Comparison of ENCODE assay signal across 21 cellular contexts in the genomic region with DNA sequence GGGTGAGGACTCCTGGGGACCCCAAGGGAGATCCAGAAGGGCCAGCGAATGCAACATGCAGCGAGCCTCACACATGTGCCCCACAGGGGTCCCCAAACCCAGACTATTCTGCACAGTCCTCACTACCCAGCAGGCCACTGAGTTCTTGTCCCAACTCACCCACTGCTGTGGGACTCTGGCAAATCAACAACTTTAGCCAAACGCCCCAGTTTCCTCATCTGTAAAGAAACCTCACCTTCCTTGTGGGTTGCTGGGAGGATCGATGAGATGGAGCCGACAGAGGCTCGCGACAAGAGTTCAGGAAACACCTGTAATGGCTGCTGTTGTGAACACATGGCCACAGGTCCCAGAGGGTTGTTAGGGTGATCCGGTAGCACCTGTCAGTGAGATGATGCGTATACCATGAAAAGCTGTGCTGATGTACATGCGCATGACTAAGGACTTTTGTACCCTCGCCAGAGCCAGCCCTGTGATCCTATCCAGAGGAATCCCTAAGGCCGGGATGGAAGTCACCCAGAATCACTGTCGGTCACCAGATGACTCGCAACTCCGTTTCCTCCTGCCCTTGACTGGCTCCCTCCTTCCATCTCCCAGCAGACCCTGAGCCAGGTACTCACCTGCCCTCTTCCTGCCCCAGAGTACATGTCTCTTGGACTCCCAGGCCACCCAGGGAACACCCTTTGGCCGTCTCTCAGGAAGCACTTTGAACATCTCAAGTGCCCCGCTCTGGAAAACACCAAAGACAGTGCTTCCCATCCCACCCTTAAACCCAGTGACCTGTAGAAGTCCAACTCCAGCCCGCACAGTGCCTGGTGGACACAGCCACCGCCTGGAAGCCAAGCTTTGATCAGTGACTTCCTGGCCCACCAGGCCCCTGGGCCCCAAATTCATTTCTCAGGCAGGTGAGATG.
DNase-seq lines count a peak whose midpoint lies in the region; ATAC-seq and TF ChIP-seq lines count a peak whose summit lies in the region.
"Had no signal": no experiment of that assay in that cellular context is flagged by ENCODE, and none has a peak within 500 bp of the region (broad histone marks: within the 10 kb centered on the region; RNA-seq: fewer than 3 reads in every experiment).

No MANE protein-coding gene starts in this region.

- H4K20me1 ChIP-seq in SU-DHL-6 (ENCODE audit: low read depth, low read length): no peaks in the 10 kb centered on the region

- intact Hi-C loops in natural killer cell (cut with micrococcal nuclease): no loop called here
- intact Hi-C loops in activated T-helper 2 cell treated with anti-CD3 and anti-CD28 coated beads, Interferon-gamma antibody, Interleukin-2, Interleukin-4, amounts not matched to agents 10 μg/mL and 5 μg/mL and 100 μg/mL, durations not matched to agents 14 hours and 24 hours and 36 hours (cut with micrococcal nuclease): no loop called here
- intact Hi-C loops in colonic mucosa (cut with DNase I): no loop called here

- no peaks in the 10 kb centered on the region for H3K9me2 ChIP-seq in SU-DHL-6 (replicated peaks; ENCODE audit: insufficient read depth, low read length)

- H3K4me3 ChIP-seq in SU-DHL-6 (ENCODE audit: insufficient read depth, low read length, poor library complexity, severe bottlenecking) (no peak overlapping the region), colonic mucosa (no peak overlapping the region)
- H3K4me3 ChIP-seq: tibial artery had no signal

- H3K27me3 Mint-ChIP-seq in natural killer cell treated with Interleukin-12 subunit alpha and Interleukin-12 subunit beta and Interleukin-15 and Interleukin-18, amount 100 ng/mL, for 72 hours: no peaks in the 10 kb centered on the region
- H3K27me3 Mint-ChIP-seq in natural killer cell (ENCODE audit: low read depth in 2 of 2) (peaks cover 0 to 6% of the 10 kb centered on the region in 2 donors), mesothelial cell of epicardium (ENCODE audit: low read depth) (no peaks in the 10 kb centered on the region), progenitor cell of endocrine pancreas (no peaks in the 10 kb centered on the region)
- peaks cover 4% of the 10 kb centered on the region for H3K27me3 Mint-ChIP-seq in activated T-helper 2 cell treated with anti-CD3 and anti-CD28 coated beads, Interferon-gamma antibody, Interleukin-2, Interleukin-4, amounts not matched to agents 10 μg/mL and 5 μg/mL and 100 μg/mL, durations not matched to agents 14 hours and 24 hours and 36 hours (ENCODE audit: low read depth)

- TF ChIP-seq CTCF in natural killer cell (IDR thresholded peaks at IDR 0.05) (no peak), SU-DHL-6 (IDR thresholded peaks at IDR 0.05; ENCODE audit: insufficient read depth, low read length, poor library complexity, severe bottlenecking) (no peak), mesothelial cell of epicardium (IDR thresholded peaks at IDR 0.05; ENCODE audit: unreplicated experiment) (no peak), progenitor cell of endocrine pancreas (IDR thresholded peaks at IDR 0.05; ENCODE audit: unreplicated experiment) (no peak), colonic mucosa (IDR thresholded peaks at IDR 0.05) (no peak)

- H3K9me3 ChIP-seq in SU-DHL-6 (ENCODE audit: insufficient read depth, low read length) (no peaks in the 10 kb centered on the region), colonic mucosa (no peaks in the 10 kb centered on the region)
- H3K9me3 ChIP-seq: tibial artery had no signal

- H3K27ac ChIP-seq in SU-DHL-6 (ENCODE audit: low read depth, low read length) (peak overlapping the region; percentile 4; the same call in 1 of the 2 replicates), colonic mucosa (no peak overlapping the region)
- H3K27ac ChIP-seq: foreskin keratinocyte, tibial artery, VCaP had no signal

- peak overlapping the region; percentile 37 to 41 for H3K27ac Mint-ChIP-seq in natural killer cell treated with Interleukin-12 subunit alpha and Interleukin-12 subunit beta and Interleukin-15 and Interleukin-18, amount 100 ng/mL, for 72 hours
- H3K27ac Mint-ChIP-seq in natural killer cell (no peak overlapping the region), mesothelial cell of epicardium (peak overlapping the region; percentile 86), progenitor cell of endocrine pancreas (no peak overlapping the region)
- H3K27ac Mint-ChIP-seq in activated T-helper 2 cell treated with anti-CD3 and anti-CD28 coated beads, Interferon-gamma antibody, Interleukin-2, Interleukin-4, amounts not matched to agents 10 μg/mL and 5 μg/mL and 100 μg/mL, durations not matched to agents 14 hours and 24 hours and 36 hours: no peak overlapping the region

- no peaks in the 10 kb centered on the region for H3K36me3 Mint-ChIP-seq in natural killer cell treated with Interleukin-12 subunit alpha and Interleukin-12 subunit beta and Interleukin-15 and Interleukin-18, amount 100 ng/mL, for 72 hours
- H3K36me3 Mint-ChIP-seq in natural killer cell (no peaks in the 10 kb centered on the region), mesothelial cell of epicardium (no peaks in the 10 kb centered on the region), progenitor cell of endocrine pancreas (ENCODE audit: insufficient read depth) (no peaks in the 10 kb centered on the region)
- H3K36me3 Mint-ChIP-seq in activated T-helper 2 cell treated with anti-CD3 and anti-CD28 coated beads, Interferon-gamma antibody, Interleukin-2, Interleukin-4, amounts not matched to agents 10 μg/mL and 5 μg/mL and 100 μg/mL, durations not matched to agents 14 hours and 24 hours and 36 hours (ENCODE audit: low read depth): no peaks in the 10 kb centered on the region
- H3K36me3 Mint-ChIP-seq: brain had no signal

- no peak for DNase-seq in natural killer cell treated with Interleukin-12 subunit alpha and Interleukin-12 subunit beta and Interleukin-15 and Interleukin-18, amount 100 ng/mL, for 72 hours (ENCODE audit: low spot score)
- no peak for DNase-seq in natural killer cell
- DNase-seq in mesothelial cell of epicardium (ENCODE audit: low spot score in 2 of 2, unreplicated experiment in 2 of 2): peak in 1 of 2 experiments; percentile 32
- DNase-seq in activated T-helper 2 cell treated with anti-CD3 and anti-CD28 coated beads, Interferon-gamma antibody, Interleukin-2, Interleukin-4, amounts not matched to agents 10 μg/mL and 5 μg/mL and 100 μg/mL, durations not matched to agents 14 hours and 24 hours and 36 hours (ENCODE audit: low spot score): no peak
- no peak for DNase-seq in progenitor cell of endocrine pancreas (ENCODE audit: low spot score, unreplicated experiment)
- no peak for DNase-seq in colonic mucosa
- DNase-seq: activated CD4-positive, alpha-beta T cell treated with anti-CD3 and anti-CD28 coated beads, Interleukin-2, amount 50 U/mL, for 4 hours; cortex of kidney; foreskin keratinocyte; NCI-H1436; NK-92 treated with Interleukin-12 subunit alpha and Interleukin-12 subunit beta, amount 100 ng/mL, for 24 hours; right cardiac atrium; Right ventricle myocardium superior; stimulated activated CD4-positive, alpha-beta T cell treated with anti-CD3 and anti-CD28 coated beads, Interleukin-15, amount 100 ng/mL, for 24 hours; stimulated activated naive CD4-positive, alpha-beta T cell; T-helper 1 cell; tibial artery had no signal

- H3K4me1 Mint-ChIP-seq in natural killer cell treated with Interleukin-12 subunit alpha and Interleukin-12 subunit beta and Interleukin-15 and Interleukin-18, amount 100 ng/mL, for 72 hours (ENCODE audit: low read depth in 2 of 2): peaks cover 38 to 39% of the 10 kb centered on the region in 2 donors
- H3K4me1 Mint-ChIP-seq in natural killer cell: peaks cover 34 to 47% of the 10 kb centered on the region in 2 donors
- H3K4me1 Mint-ChIP-seq in mesothelial cell of epicardium: peaks cover 58% of the 10 kb centered on the region
- peaks cover 50% of the 10 kb centered on the region for H3K4me1 Mint-ChIP-seq in activated T-helper 2 cell treated with anti-CD3 and anti-CD28 coated beads, Interferon-gamma antibody, Interleukin-2, Interleukin-4, amounts not matched to agents 10 μg/mL and 5 μg/mL and 100 μg/mL, durations not matched to agents 14 hours and 24 hours and 36 hours (ENCODE audit: low read depth)
- H3K4me1 Mint-ChIP-seq in progenitor cell of endocrine pancreas (ENCODE audit: low read depth): peaks cover 43% of the 10 kb centered on the region

- H3K36me3 ChIP-seq in SU-DHL-6 (ENCODE audit: low read length): no peaks in the 10 kb centered on the region
- no peaks in the 10 kb centered on the region for H3K36me3 ChIP-seq in colonic mucosa
- H3K36me3 ChIP-seq: tibial artery had no signal

- H2AFZ ChIP-seq in SU-DHL-6 (ENCODE audit: low read depth, low read length, severe bottlenecking): no peak overlapping the region

- H3K4me2 ChIP-seq in SU-DHL-6 (ENCODE audit: low read depth, low read length, poor library complexity, severe bottlenecking): peak overlapping the region; percentile 25

- H3K9ac ChIP-seq in SU-DHL-6 (ENCODE audit: low read length): no peak overlapping the region
- H3K9ac ChIP-seq in colonic mucosa (ENCODE audit: low read depth in 2 of 2, low read length in 2 of 2): no peak overlapping the region

- H3K4me3 Mint-ChIP-seq in natural killer cell treated with Interleukin-12 subunit alpha and Interleukin-12 subunit beta and Interleukin-15 and Interleukin-18, amount 100 ng/mL, for 72 hours: no peak overlapping the region
- H3K4me3 Mint-ChIP-seq in natural killer cell: no peak overlapping the region
- H3K4me3 Mint-ChIP-seq in mesothelial cell of epicardium: no peak overlapping the region
- H3K4me3 Mint-ChIP-seq in activated T-helper 2 cell treated with anti-CD3 and anti-CD28 coated beads, Interferon-gamma antibody, Interleukin-2, Interleukin-4, amounts not matched to agents 10 μg/mL and 5 μg/mL and 100 μg/mL, durations not matched to agents 14 hours and 24 hours and 36 hours (ENCODE audit: low read depth): no peak overlapping the region
- H3K4me3 Mint-ChIP-seq in progenitor cell of endocrine pancreas (ENCODE audit: low read depth): no peak overlapping the region
- H3K4me3 Mint-ChIP-seq: brain had no signal

- no peaks in the 10 kb centered on the region for H3K9me3 Mint-ChIP-seq in natural killer cell treated with Interleukin-12 subunit alpha and Interleukin-12 subunit beta and Interleukin-15 and Interleukin-18, amount 100 ng/mL, for 72 hours
- H3K9me3 Mint-ChIP-seq in natural killer cell (no peaks in the 10 kb centered on the region), mesothelial cell of epicardium (no peaks in the 10 kb centered on the region), progenitor cell of endocrine pancreas (ENCODE audit: low read depth) (no peaks in the 10 kb centered on the region)
- H3K9me3 Mint-ChIP-seq in activated T-helper 2 cell treated with anti-CD3 and anti-CD28 coated beads, Interferon-gamma antibody, Interleukin-2, Interleukin-4, amounts not matched to agents 10 μg/mL and 5 μg/mL and 100 μg/mL, durations not matched to agents 14 hours and 24 hours and 36 hours: no peaks in the 10 kb centered on the region

- no peaks in the 10 kb centered on the region for H3K79me2 ChIP-seq in SU-DHL-6 (ENCODE audit: insufficient read depth, low read length)

- H3F3A ChIP-seq in SU-DHL-6 (ENCODE audit: insufficient read depth): peaks cover 41% of the 10 kb centered on the region

- no peaks in the 10 kb centered on the region for H3K27me3 ChIP-seq in SU-DHL-6 (ENCODE audit: low read length)
- no peaks in the 10 kb centered on the region for H3K27me3 ChIP-seq in colonic mucosa

- H3K4me1 ChIP-seq in colonic mucosa: peaks cover 13% of the 10 kb centered on the region
- H3K4me1 ChIP-seq: foreskin keratinocyte had no signal

- no peak for ATAC-seq in natural killer cell treated with Interleukin-12 subunit alpha and Interleukin-12 subunit beta and Interleukin-15 and Interleukin-18, amount 100 ng/mL, for 72 hours
- ATAC-seq in natural killer cell: no peak
- ATAC-seq in GM18907 (IDR thresholded peaks at IDR 0.05; ENCODE audit: unreplicated experiment): no peak
- ATAC-seq: foreskin keratinocyte, right cardiac atrium had no signal

Comparison
In these comparisons a context has a peak if more than half of its experiments do, and no peak if none do; other contexts are left out.
1. H3K27ac Mint-ChIP-seq: peak in natural killer cell treated with Interleukin-12 subunit alpha and Interleukin-12 subunit beta and Interleukin-15 and Interleukin-18, amount 100 ng/mL, for 72 hours (2 of 2) and mesothelial cell of epicardium (single experiment); none in natural killer cell (0 of 2), activated T-helper 2 cell treated with anti-CD3 and anti-CD28 coated beads, Interferon-gamma antibody, Interleukin-2, Interleukin-4, amounts not matched to agents 10 μg/mL and 5 μg/mL and 100 μg/mL, durations not matched to agents 14 hours and 24 hours and 36 hours (single experiment) and progenitor cell of endocrine pancreas (single experiment).